1 cellular context compared by ENCODE assay signal in the genomic region with DNA sequence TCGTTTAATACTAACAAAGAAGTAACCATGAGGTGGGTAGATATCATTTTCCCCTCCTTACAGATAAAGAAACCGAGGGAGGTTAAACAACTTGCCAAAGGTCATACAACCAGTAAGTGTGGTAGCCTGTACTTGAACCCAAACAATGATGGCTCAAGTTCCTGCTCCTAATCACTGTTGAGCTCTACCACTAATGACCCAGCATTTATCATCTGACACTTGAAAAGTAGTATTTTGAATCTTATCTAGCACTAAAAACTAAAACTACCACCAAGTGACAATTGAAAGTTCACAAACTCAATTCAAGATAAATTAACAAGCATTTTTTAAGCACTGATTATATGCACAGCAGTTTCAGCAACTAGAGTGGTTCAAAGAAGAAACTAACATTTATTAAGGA.
TF ChIP-seq lines count a peak whose summit lies in the region.

No MANE protein-coding gene starts in this region.

TF ChIP-seq in SK-N-SH, 30 proteins besides CTCF, POLR2A, EP300 and RAD21:
- TF ChIP-seq, protein P1, sequence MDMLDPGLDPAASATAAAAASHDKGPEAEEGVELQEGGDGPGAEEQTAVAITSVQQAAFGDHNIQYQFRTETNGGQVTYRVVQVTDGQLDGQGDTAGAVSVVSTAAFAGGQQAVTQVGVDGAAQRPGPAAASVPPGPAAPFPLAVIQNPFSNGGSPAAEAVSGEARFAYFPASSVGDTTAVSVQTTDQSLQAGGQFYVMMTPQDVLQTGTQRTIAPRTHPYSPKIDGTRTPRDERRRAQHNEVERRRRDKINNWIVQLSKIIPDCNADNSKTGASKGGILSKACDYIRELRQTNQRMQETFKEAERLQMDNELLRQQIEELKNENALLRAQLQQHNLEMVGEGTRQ (IDR thresholded peaks at IDR 0.05; ENCODE audit: borderline replicate concordance, low read depth, low read length), result no peak
- no peak for TF ChIP-seq FOXJ3 (CRISPR knock-in tag; IDR thresholded peaks at IDR 0.05)
